ENCODE assay signal across 1 cellular context in the genomic region with DNA sequence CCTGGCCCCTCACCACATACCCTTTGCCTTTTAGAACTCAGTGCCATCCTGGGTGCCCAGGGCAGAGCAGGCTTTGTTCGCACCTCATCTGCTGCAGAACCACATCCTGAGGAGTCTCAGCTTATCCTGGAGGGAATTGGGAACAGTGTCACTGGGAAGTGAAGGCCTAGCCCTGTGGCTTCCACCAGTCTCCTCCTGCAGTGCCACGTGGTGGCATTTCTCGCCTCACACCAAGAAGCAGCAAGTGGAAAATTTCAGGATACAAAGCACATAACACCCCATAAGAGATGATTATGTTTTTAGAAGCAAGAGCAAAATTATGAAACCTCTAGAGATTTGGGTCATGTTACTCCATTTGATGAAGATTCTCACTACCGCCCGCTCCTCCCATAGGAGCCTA.
TF ChIP-seq lines count a peak whose summit lies in the region.

No MANE protein-coding gene starts in this region.

TF ChIP-seq in K562, 482 proteins besides CTCF, POLR2A, EP300 and RAD21:
- TF ChIP-seq NFE2L1 (tag; IDR thresholded peaks at IDR 0.05; ENCODE audit: borderline replicate concordance, low read depth) (no peak), ZNF766 (CRISPR knock-in tag; conservative IDR thresholded peaks at IDR 0.05) (no peak)
- TF ChIP-seq, protein P1, sequence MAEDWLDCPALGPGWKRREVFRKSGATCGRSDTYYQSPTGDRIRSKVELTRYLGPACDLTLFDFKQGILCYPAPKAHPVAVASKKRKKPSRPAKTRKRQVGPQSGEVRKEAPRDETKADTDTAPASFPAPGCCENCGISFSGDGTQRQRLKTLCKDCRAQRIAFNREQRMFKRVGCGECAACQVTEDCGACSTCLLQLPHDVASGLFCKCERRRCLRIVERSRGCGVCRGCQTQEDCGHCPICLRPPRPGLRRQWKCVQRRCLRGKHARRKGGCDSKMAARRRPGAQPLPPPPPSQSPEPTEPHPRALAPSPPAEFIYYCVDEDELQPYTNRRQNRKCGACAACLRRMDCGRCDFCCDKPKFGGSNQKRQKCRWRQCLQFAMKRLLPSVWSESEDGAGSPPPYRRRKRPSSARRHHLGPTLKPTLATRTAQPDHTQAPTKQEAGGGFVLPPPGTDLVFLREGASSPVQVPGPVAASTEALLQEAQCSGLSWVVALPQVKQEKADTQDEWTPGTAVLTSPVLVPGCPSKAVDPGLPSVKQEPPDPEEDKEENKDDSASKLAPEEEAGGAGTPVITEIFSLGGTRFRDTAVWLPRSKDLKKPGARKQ (CRISPR knock-in tag; IDR thresholded peaks at IDR 0.05) = no peak
TF ChIP-seq in K562: peak in this region for 0.
